36 cellular contexts compared by ENCODE assay signal in the genomic region with DNA sequence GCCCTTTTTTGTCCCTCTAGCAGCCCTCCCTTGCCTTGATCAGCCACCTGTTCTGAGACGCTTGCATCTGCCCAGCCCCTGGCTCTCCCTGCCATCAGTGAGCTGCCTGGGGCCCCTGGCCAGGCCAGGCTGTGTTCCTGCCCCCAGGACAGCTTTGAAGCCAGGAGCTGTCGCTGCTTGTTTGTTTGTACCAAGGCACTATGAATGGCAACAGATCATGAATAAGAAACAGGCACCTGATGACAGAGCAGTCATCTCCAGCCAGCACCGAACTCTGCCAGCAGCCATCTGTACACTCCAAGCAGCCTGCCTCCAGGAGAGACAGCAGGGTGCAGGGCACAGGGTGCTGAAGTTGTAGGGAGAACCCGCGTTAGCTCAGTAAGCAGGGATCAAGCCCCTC. TPM values are rescaled to one million over a fixed set of nuclear protein-coding genes. Genes with fewer than 3 reads are reported as not detected.
DNase-seq lines count a peak whose midpoint lies in the region; ATAC-seq, FAIRE-seq and TF ChIP-seq lines count a peak whose summit lies in the region.
"Had no signal": no experiment of that assay in that cellular context is flagged by ENCODE, and none has a peak within 500 bp of the region (broad histone marks: within the 10 kb centered on the region; RNA-seq: fewer than 3 reads in every experiment).

No MANE protein-coding gene starts in this region.

- CTCF ChIA-PET in HepG2 (lab: Yijun Ruan, JAX; ENCODE audit: low intra/inter-chr PET ratio, low total read pairs): no interaction called here

- H3K27ac Mint-ChIP-seq in endodermal cell (no peak overlapping the region), neural progenitor cell (peak overlapping the region; percentile 61)
- no peak overlapping the region for H3K27ac Mint-ChIP-seq in activated T-cell treated with anti-CD3 and anti-CD28 coated beads, Interleukin-2, amount 50 U/mL, for 24 hours
- H3K27ac Mint-ChIP-seq: activated CD8-positive, alpha-beta T cell treated with anti-CD3 and anti-CD28 coated beads, Interleukin-2, amount 10 ng/mL, durations not matched to agents 7 days and 5 days; activated naive CD4-positive, alpha-beta T cell treated with anti-CD3 and anti-CD28 coated beads, Interleukin-2, amount 50 U/mL, for 24 hours; activated T-helper 17 cell treated with anti-CD3 and anti-CD28 coated beads, Interleukin-2, amount 50 U/mL, for 72 hours; CD4-positive, alpha-beta T cell had no signal

- TF ChIP-seq CTCF in endodermal cell (conservative IDR thresholded peaks at IDR 0.05) (no peak), neural progenitor cell (IDR thresholded peaks at IDR 0.05) (no peak), HepG2 (CRISPR knock-in tag; IDR thresholded peaks at IDR 0.05) (no peak)

- no peaks in the 10 kb centered on the region for H3F3A ChIP-seq in neural progenitor cell (ENCODE audit: low read depth)

- no peak overlapping the region for H3K4me2 ChIP-seq in neural progenitor cell
- H3K4me2 ChIP-seq in HepG2 (ENCODE audit: low read depth, low read length): no peak overlapping the region

- H3K4me1 ChIP-seq in endodermal cell (ENCODE audit: control insufficient read depth, insufficient read depth, low read length) (peaks cover 16% of the 10 kb centered on the region), neural progenitor cell (peaks cover 23% of the 10 kb centered on the region), HepG2 (ENCODE audit: insufficient read depth, low read length) (no peaks in the 10 kb centered on the region)
- H3K4me1 ChIP-seq: breast epithelium, right lobe of liver, spleen, stomach had no signal

- H3K4me3 ChIP-seq in endodermal cell (ENCODE audit: low read length) (no peak overlapping the region), neural progenitor cell (no peak overlapping the region), HepG2 (replicated peaks in 1 of 3; ENCODE audit: insufficient read depth in 1 of 3, low read depth in 2 of 3, low read length in 3 of 3) (no peak overlapping the region)
- H3K4me3 ChIP-seq: breast epithelium, right lobe of liver, spleen, stomach had no signal

- DNase-seq in DMS 273 (lab: John Stamatoyannopoulos, UW; ENCODE audit: unreplicated experiment) (peak; percentile 76), DMS 273 treated with DMSO at 0.1 percent for 48 hours (lab: John Stamatoyannopoulos, UW) (no peak), NCI-H2171 (lab: John Stamatoyannopoulos, UW) (peak; percentile 72), endodermal cell (no peak), neural progenitor cell (ENCODE audit: low spot score) (no peak), HepG2 (ENCODE audit: low spot score) (no peak), activated gamma-delta T cell (lab: John Stamatoyannopoulos, UW) (no peak)
- no peak for DNase-seq in activated T-cell treated with anti-CD3 and anti-CD28 coated beads, Interleukin-2, amount 50 U/mL, for 24 hours
- DNase-seq: activated CD8-positive, alpha-beta T cell treated with anti-CD3 and anti-CD28 coated beads, Interleukin-2, amount 10 ng/mL, durations not matched to agents 7 days and 5 days; amniotic stem cell; CD4-positive, alpha-beta T cell; H7; hippocampal formation; NCI-H1105; NCI-H2029; NCI-H446; NCI-H82; posterior cingulate gyrus; right lobe of liver; spleen; stimulated activated CD4-positive, alpha-beta T cell treated with anti-CD3 and anti-CD28 coated beads, Interleukin-2, amount 100 ng/mL, for 24 hours; stomach; T-helper 2 cell had no signal

- BruUV-seq in HepG2 (replicated peaks; lab: Mats Ljungman, UMichigan): no TSS peak

- no peak for ATAC-seq in HepG2
- ATAC-seq: activated CD8-positive, alpha-beta T cell treated with anti-CD3 and anti-CD28 coated beads, Interleukin-2, amount 10 ng/mL, durations not matched to agents 7 days and 5 days; activated T-helper 17 cell treated with anti-CD3 and anti-CD28 coated beads, Interleukin-2, amount 50 U/mL, for 72 hours; right lobe of liver had no signal

- H4K20me1 ChIP-seq in neural progenitor cell (ENCODE audit: low read depth) (no peaks in the 10 kb centered on the region), HepG2 (ENCODE audit: insufficient read depth, low read length) (no peaks in the 10 kb centered on the region)

- H3K36me3 ChIP-seq in endodermal cell (ENCODE audit: control insufficient read depth, insufficient read depth, low read length) (no peaks in the 10 kb centered on the region), neural progenitor cell (no peaks in the 10 kb centered on the region), HepG2 (replicated peaks in 1 of 2; ENCODE audit: control insufficient read depth in 1 of 2, insufficient read depth in 2 of 2, low read length in 2 of 2) (no peaks in the 10 kb centered on the region)
- H3K36me3 ChIP-seq: breast epithelium, right lobe of liver, spleen, stomach had no signal

- TF ChIP-seq EP300 in HepG2 (IDR thresholded peaks at IDR 0.05; ENCODE audit: low read depth in 2 of 2, low read length in 2 of 2): no peak
- TF ChIP-seq EP300 in HepG2 (CRISPR knock-in tag; IDR thresholded peaks at IDR 0.05; ENCODE audit: borderline replicate concordance): no peak

- WGBS in endodermal cell (ENCODE audit: insufficient coverage in 1 of 2, insufficient read length in 1 of 2), 2 experiments: 83 to 84% methylated on average over 5 of the region's 5 CpGs
- 4% methylated on average over 2 of the region's 5 CpGs for WGBS in HepG2 (ENCODE audit: low lambda C conversion rate)

- H3K9me3 ChIP-seq in endodermal cell (ENCODE audit: control insufficient read depth, low read length) (peaks cover 8% of the 10 kb centered on the region), neural progenitor cell (ENCODE audit: low read depth) (no peaks in the 10 kb centered on the region), HepG2 (ENCODE audit: low read length) (no peaks in the 10 kb centered on the region)
- H3K9me3 ChIP-seq: breast epithelium, right lobe of liver had no signal

- no peak for TF ChIP-seq RAD21 in HepG2 (CRISPR knock-in tag; IDR thresholded peaks at IDR 0.05)

- H3K27me3 ChIP-seq in endodermal cell (ENCODE audit: control insufficient read depth, insufficient read depth, low read length, poor library complexity, severe bottlenecking) (peaks cover 59% of the 10 kb centered on the region), neural progenitor cell (peaks cover 35% of the 10 kb centered on the region), HepG2 (ENCODE audit: control insufficient read depth in 1 of 2, insufficient read depth in 2 of 2, low read length in 2 of 2) (peaks cover 2 to 9% of the 10 kb centered on the region in 2 experiments)
- H3K27me3 ChIP-seq: breast epithelium, right lobe of liver had no signal

- H3K36me3 Mint-ChIP-seq in endodermal cell (ENCODE audit: low read depth): no peaks in the 10 kb centered on the region
- no peaks in the 10 kb centered on the region for H3K36me3 Mint-ChIP-seq in neural progenitor cell
- no peaks in the 10 kb centered on the region for H3K36me3 Mint-ChIP-seq in activated T-cell treated with anti-CD3 and anti-CD28 coated beads, Interleukin-2, amount 50 U/mL, for 24 hours (ENCODE audit: low read depth)
- H3K36me3 Mint-ChIP-seq: activated naive CD4-positive, alpha-beta T cell treated with anti-CD3 and anti-CD28 coated beads, Interleukin-2, amount 50 U/mL, for 24 hours had no signal

- H3K27ac ChIP-seq in endodermal cell (ENCODE audit: low read depth, low read length) (peak overlapping the region; percentile 56), neural progenitor cell (no peak overlapping the region), HepG2 (ENCODE audit: extremely low read length, insufficient read depth, low read length) (no peak overlapping the region)
- H3K27ac ChIP-seq: 22Rv1, breast epithelium, right lobe of liver, spleen, stomach had no signal

- H3K9me3 Mint-ChIP-seq in endodermal cell: peaks cover 9% of the 10 kb centered on the region
- H3K9me3 Mint-ChIP-seq in neural progenitor cell: peaks cover 6% of the 10 kb centered on the region
- no peaks in the 10 kb centered on the region for H3K9me3 Mint-ChIP-seq in activated T-cell treated with anti-CD3 and anti-CD28 coated beads, Interleukin-2, amount 50 U/mL, for 24 hours
- H3K9me3 Mint-ChIP-seq: activated naive CD4-positive, alpha-beta T cell treated with anti-CD3 and anti-CD28 coated beads, Interleukin-2, amount 50 U/mL, for 24 hours had no signal

- H3K4me3 Mint-ChIP-seq in endodermal cell (no peak overlapping the region), neural progenitor cell (no peak overlapping the region)
- no peak overlapping the region for H3K4me3 Mint-ChIP-seq in activated T-cell treated with anti-CD3 and anti-CD28 coated beads, Interleukin-2, amount 50 U/mL, for 24 hours
- H3K4me3 Mint-ChIP-seq: activated CD8-positive, alpha-beta T cell treated with anti-CD3 and anti-CD28 coated beads, Interleukin-2, amount 10 ng/mL, durations not matched to agents 7 days and 5 days; activated naive CD4-positive, alpha-beta T cell treated with anti-CD3 and anti-CD28 coated beads, Interleukin-2, amount 50 U/mL, for 24 hours; activated T-helper 17 cell treated with anti-CD3 and anti-CD28 coated beads, Interleukin-2, amount 50 U/mL, for 72 hours; CD4-positive, alpha-beta T cell had no signal

- no peaks in the 10 kb centered on the region for H3K79me2 ChIP-seq in neural progenitor cell (ENCODE audit: low read depth)
- H3K79me2 ChIP-seq in HepG2 (ENCODE audit: insufficient read depth, low read length): no peaks in the 10 kb centered on the region

- no peak for TF ChIP-seq POLR2A in HepG2 (IDR thresholded peaks at IDR 0.05; ENCODE audit: insufficient read depth in 1 of 2, low read depth in 2 of 2, low read length in 2 of 2)

- H3K9ac ChIP-seq in endodermal cell (ENCODE audit: extremely low read depth, low read length, poor library complexity, severe bottlenecking): no peak overlapping the region
- H3K9ac ChIP-seq in neural progenitor cell: no peak overlapping the region
- no peak overlapping the region for H3K9ac ChIP-seq in HepG2 (ENCODE audit: insufficient read depth, low read depth, low read length)

- no peak overlapping the region for H2AFZ ChIP-seq in neural progenitor cell (replicated peaks)
- no peak overlapping the region for H2AFZ ChIP-seq in HepG2 (ENCODE audit: low read length)

- H3K27me3 Mint-ChIP-seq in endodermal cell (ENCODE audit: insufficient read depth) (peaks cover 63% of the 10 kb centered on the region), neural progenitor cell (ENCODE audit: insufficient read depth, low read depth) (peaks cover 21% of the 10 kb centered on the region)
- H3K27me3 Mint-ChIP-seq in activated T-cell treated with anti-CD3 and anti-CD28 coated beads, Interleukin-2, amount 50 U/mL, for 24 hours: peaks cover 37% of the 10 kb centered on the region

- H3K4me1 Mint-ChIP-seq in endodermal cell: peaks cover 30% of the 10 kb centered on the region
- H3K4me1 Mint-ChIP-seq in neural progenitor cell: peaks cover 26% of the 10 kb centered on the region
- H3K4me1 Mint-ChIP-seq in activated T-cell treated with anti-CD3 and anti-CD28 coated beads, Interleukin-2, amount 50 U/mL, for 24 hours (ENCODE audit: low read depth): no peaks in the 10 kb centered on the region
- H3K4me1 Mint-ChIP-seq: activated naive CD4-positive, alpha-beta T cell treated with anti-CD3 and anti-CD28 coated beads, Interleukin-2, amount 50 U/mL, for 24 hours; activated T-helper 17 cell treated with anti-CD3 and anti-CD28 coated beads, Interleukin-2, amount 50 U/mL, for 72 hours had no signal

- POLR2A ChIA-PET in HepG2 (lab: Yijun Ruan, JAX): no interaction called here

- intact Hi-C loops in HepG2 (cut with micrococcal nuclease; ENCODE audit: unreplicated experiment): no loop called here

- no peak for FAIRE-seq in HepG2 (lab: Jason Lieb, UNC)
- FAIRE-seq: D721Med, endothelial cell of umbilical vein, frontal cortex, GM18507 had no signal

- in situ Hi-C loops in HepG2 (cut with HindIII; ENCODE audit: extremely low pct_ligation_motif_present, low pct_unique_long_range_greater_than_20kb): no loop called here

RNA-seq across cellular contexts. Expression of a gene that starts 8.1 kb away (rescaled TPM):
- total RNA-seq in endodermal cell (under 1 TPM in 1 of 2 donors, not detected in 1; 0.44 TPM), neural progenitor cell (ENCODE audit: low replicate concordance) (not detected in 2 replicates), HepG2 (2016; rRNA removed; fragmentation: Illumina TruSeq; extraction: Trizol) (not detected in 2 replicates)
- polyA plus RNA-seq in endodermal cell (2013, experiment 1 of 2): 0.46 TPM
- polyA plus RNA-seq in endodermal cell (2013, experiment 2 of 2): 0.33 TPM
- not detected in 2 replicates for total RNA-seq in HepG2 (2016; cell fraction: cytosol; rRNA removed; fragmentation: Illumina TruSeq; extraction: Trizol; ENCODE audit: low read depth)
- total RNA-seq in HepG2 (2016; cell fraction: insoluble cytoplasmic fraction; rRNA removed; fragmentation: Illumina TruSeq; extraction: Trizol): not detected in 2 replicates
- not detected in 2 replicates for total RNA-seq in HepG2 (2016; cell fraction: membrane; rRNA removed; fragmentation: Illumina TruSeq; extraction: Trizol)
- not detected in 2 replicates for total RNA-seq in HepG2 (2016; cell fraction: nucleus; rRNA removed; fragmentation: Illumina TruSeq; extraction: Trizol)
- not detected in 2 replicates for polyA plus RNA-seq in HepG2 (2011; rRNA removed)
- not detected in 2 replicates for polyA plus RNA-seq in HepG2 (2011; cell fraction: cytosol; rRNA removed)
- not detected in 2 replicates for polyA plus RNA-seq in HepG2 (2011; cell fraction: nucleus; rRNA removed)
- not detected in 2 replicates for polyA plus RNA-seq in HepG2 (2012)
- not detected in 2 replicates for polyA plus RNA-seq in HepG2 (2016; cell fraction: cytosol; fragmentation: Illumina TruSeq; extraction: Trizol; ENCODE audit: low read depth)
- not detected in 2 replicates for polyA plus RNA-seq in HepG2 (2016; cell fraction: insoluble cytoplasmic fraction; fragmentation: Illumina TruSeq; extraction: Trizol; ENCODE audit: low read depth)
- not detected in 2 replicates for polyA plus RNA-seq in HepG2 (2016; cell fraction: membrane; fragmentation: Illumina TruSeq; extraction: Trizol; ENCODE audit: low read depth)
- not detected in 2 replicates for polyA plus RNA-seq in HepG2 (2016; cell fraction: nucleus; fragmentation: Illumina TruSeq; extraction: Trizol; ENCODE audit: insufficient read depth, low read depth)
- not detected in 2 replicates for polyA minus RNA-seq in HepG2 (2011; rRNA and poly(A)+ RNA removed; ENCODE audit: low replicate concordance)
- polyA minus RNA-seq in HepG2 (2011; cell fraction: cytosol; rRNA and poly(A)+ RNA removed): not detected in 2 replicates
- polyA minus RNA-seq in HepG2 (2011; cell fraction: nucleus; rRNA and poly(A)+ RNA removed): not detected in 2 replicates
- total RNA-seq: activated CD8-positive, alpha-beta T cell treated with anti-CD3 and anti-CD28 coated beads, Interleukin-2, amount 10 ng/mL, durations not matched to agents 7 days and 5 days; Daoy; endothelial cell of umbilical vein; HT1080; M059J; mammary epithelial cell; right lobe of liver; RPMI7951; stomach had no signal
- polyA plus RNA-seq: endothelial cell of umbilical vein, mammary epithelial cell, spleen, stomach had no signal

Comparison
In these comparisons a context has a peak if more than half of its experiments do, and no peak if none do; other contexts are left out.
1. DNase-seq: peak in DMS 273 (single experiment) and NCI-H2171 (single experiment); none in DMS 273 treated with DMSO at 0.1 percent for 48 hours (single experiment), endodermal cell (single experiment), neural progenitor cell (single experiment), activated T-cell treated with anti-CD3 and anti-CD28 coated beads, Interleukin-2, amount 50 U/mL, for 24 hours (single experiment), HepG2 (single experiment) and activated gamma-delta T cell (single experiment).